In the genomic region with DNA sequence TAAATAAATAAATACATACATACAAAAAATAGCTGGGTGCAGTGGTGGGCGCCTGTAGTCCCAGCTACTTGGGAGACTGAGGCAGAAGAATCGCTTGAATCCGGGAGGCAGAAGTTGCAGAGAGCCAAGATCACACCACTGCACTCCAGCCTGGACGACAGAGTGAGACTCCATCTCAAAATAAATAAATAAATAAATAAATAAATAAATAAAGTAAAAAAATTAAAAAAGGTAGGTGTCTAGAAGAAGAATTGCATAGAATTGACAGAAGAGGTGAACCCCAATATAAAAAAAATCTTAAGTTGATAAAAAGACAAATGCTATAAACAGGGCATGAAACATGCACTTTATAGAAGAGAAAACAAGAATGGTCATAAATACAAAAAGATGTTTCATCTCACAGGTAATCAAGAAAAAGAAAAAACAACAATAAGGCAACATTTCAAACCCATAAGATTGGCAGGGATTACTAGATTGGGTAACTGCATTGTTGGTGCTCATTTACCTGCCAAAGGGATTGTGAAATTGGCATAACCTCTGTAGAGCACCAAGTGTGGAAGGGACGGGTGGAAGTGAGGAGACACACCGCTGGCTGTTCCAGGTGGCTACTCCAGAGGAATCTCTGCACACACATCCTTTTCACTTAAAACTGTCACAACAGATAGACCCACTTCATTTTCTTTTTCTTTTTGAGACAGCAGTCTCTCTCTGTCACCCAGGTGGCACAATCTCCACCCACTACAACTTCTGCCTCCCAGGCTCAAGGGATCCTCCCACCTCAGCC, we compare ENCODE assay signal across 2 cellular contexts.
TF ChIP-seq lines count a peak whose summit lies in the region.

No MANE protein-coding gene starts in this region.

TF ChIP-seq in liver, 16 proteins besides CTCF, POLR2A, EP300 and RAD21:
- TF ChIP-seq FOXA2 (IDR thresholded peaks at IDR 0.05) (no peak), RXRA (IDR thresholded peaks at IDR 0.05) (peak; percentile 40 to 51), HNF4A (conservative IDR thresholded peaks at IDR 0.05) (peak; percentile 30 to 33)

TF ChIP-seq in HepG2, 621 proteins besides CTCF, POLR2A, EP300 and RAD21:
- TF ChIP-seq, protein P1, sequence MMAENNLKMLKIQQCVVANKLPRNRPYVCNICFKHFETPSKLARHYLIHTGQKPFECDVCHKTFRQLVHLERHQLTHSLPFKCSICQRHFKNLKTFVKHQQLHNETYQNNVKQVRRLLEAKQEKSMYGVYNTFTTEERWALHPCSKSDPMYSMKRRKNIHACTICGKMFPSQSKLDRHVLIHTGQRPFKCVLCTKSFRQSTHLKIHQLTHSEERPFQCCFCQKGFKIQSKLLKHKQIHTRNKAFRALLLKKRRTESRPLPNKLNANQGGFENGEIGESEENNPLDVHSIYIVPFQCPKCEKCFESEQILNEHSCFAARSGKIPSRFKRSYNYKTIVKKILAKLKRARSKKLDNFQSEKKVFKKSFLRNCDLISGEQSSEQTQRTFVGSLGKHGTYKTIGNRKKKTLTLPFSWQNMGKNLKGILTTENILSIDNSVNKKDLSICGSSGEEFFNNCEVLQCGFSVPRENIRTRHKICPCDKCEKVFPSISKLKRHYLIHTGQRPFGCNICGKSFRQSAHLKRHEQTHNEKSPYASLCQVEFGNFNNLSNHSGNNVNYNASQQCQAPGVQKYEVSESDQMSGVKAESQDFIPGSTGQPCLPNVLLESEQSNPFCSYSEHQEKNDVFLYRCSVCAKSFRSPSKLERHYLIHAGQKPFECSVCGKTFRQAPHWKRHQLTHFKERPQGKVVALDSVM (CRISPR knock-in tag; IDR thresholded peaks at IDR 0.05): no peak
- TF ChIP-seq MAFG (CRISPR knock-in tag; IDR thresholded peaks at IDR 0.05): no peak
- no peak for TF ChIP-seq ZNF17 (CRISPR knock-in tag; IDR thresholded peaks at IDR 0.05)
- no peak for TF ChIP-seq TEAD3 (CRISPR knock-in tag; optimal IDR thresholded peaks at IDR 0.05; ENCODE audit: borderline replicate concordance)
- TF ChIP-seq PCBP1 (IDR thresholded peaks at IDR 0.05; ENCODE audit: borderline replicate concordance, low read depth, low read length): no peak
- no peak for TF ChIP-seq ZNF530 (CRISPR knock-in tag; IDR thresholded peaks at IDR 0.05; ENCODE audit: low read depth)
- TF ChIP-seq SMARCC2 (IDR thresholded peaks at IDR 0.05): no peak
- no peak for TF ChIP-seq ZNF441 (CRISPR knock-in tag; IDR thresholded peaks at IDR 0.05; ENCODE audit: borderline replicate concordance)
- TF ChIP-seq, protein P2, sequence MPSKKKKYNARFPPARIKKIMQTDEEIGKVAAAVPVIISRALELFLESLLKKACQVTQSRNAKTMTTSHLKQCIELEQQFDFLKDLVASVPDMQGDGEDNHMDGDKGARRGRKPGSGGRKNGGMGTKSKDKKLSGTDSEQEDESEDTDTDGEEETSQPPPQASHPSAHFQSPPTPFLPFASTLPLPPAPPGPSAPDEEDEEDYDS (CRISPR knock-in tag; IDR thresholded peaks at IDR 0.05): no peak
- no peak for TF ChIP-seq ZFAT (CRISPR knock-in tag; conservative IDR thresholded peaks at IDR 0.05)
- no peak for TF ChIP-seq ZBTB7B (CRISPR knock-in tag; IDR thresholded peaks at IDR 0.05)
- TF ChIP-seq, protein P3, sequence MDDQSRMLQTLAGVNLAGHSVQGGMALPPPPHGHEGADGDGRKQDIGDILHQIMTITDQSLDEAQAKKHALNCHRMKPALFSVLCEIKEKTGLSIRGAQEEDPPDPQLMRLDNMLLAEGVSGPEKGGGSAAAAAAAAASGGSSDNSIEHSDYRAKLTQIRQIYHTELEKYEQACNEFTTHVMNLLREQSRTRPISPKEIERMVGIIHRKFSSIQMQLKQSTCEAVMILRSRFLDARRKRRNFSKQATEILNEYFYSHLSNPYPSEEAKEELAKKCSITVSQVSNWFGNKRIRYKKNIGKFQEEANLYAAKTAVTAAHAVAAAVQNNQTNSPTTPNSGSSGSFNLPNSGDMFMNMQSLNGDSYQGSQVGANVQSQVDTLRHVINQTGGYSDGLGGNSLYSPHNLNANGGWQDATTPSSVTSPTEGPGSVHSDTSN (CRISPR knock-in tag; IDR thresholded peaks at IDR 0.05; ENCODE audit: borderline replicate concordance): no peak
- TF ChIP-seq, protein P4, sequence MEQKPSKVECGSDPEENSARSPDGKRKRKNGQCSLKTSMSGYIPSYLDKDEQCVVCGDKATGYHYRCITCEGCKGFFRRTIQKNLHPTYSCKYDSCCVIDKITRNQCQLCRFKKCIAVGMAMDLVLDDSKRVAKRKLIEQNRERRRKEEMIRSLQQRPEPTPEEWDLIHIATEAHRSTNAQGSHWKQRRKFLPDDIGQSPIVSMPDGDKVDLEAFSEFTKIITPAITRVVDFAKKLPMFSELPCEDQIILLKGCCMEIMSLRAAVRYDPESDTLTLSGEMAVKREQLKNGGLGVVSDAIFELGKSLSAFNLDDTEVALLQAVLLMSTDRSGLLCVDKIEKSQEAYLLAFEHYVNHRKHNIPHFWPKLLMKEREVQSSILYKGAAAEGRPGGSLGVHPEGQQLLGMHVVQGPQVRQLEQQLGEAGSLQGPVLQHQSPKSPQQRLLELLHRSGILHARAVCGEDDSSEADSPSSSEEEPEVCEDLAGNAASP (CRISPR knock-in tag; IDR thresholded peaks at IDR 0.05; ENCODE audit: borderline replicate concordance): no peak
- TF ChIP-seq, protein P5, sequence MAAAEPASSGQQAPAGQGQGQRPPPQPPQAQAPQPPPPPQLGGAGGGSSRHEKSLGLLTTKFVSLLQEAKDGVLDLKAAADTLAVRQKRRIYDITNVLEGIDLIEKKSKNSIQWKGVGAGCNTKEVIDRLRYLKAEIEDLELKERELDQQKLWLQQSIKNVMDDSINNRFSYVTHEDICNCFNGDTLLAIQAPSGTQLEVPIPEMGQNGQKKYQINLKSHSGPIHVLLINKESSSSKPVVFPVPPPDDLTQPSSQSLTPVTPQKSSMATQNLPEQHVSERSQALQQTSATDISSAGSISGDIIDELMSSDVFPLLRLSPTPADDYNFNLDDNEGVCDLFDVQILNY (CRISPR knock-in tag; conservative IDR thresholded peaks at IDR 0.05): no peak
